Comparison of ENCODE assay signal across 1 cellular context in genomic region chr13:60363288-60363687, GRCh38.
TF ChIP-seq lines count a peak whose summit lies in the region.

No MANE protein-coding gene starts in this region.

TF ChIP-seq in H1, 55 proteins besides CTCF, POLR2A, EP300 and RAD21 (continued from another document):
- TF ChIP-seq CTBP2 (IDR thresholded peaks at IDR 0.05; ENCODE audit: borderline replicate concordance, insufficient read depth, insufficient read length, low read length) = no peak
- TF ChIP-seq BCL11A (IDR thresholded peaks at IDR 0.05; ENCODE audit: low read depth in 2 of 2, low read length in 2 of 2) = no peak
- no peak for TF ChIP-seq SAP30 (IDR thresholded peaks at IDR 0.05; ENCODE audit: insufficient read depth, insufficient replicate concordance, low read length)
- no peak for TF ChIP-seq FOSL1 (IDR thresholded peaks at IDR 0.05; ENCODE audit: insufficient read depth, low read depth, low read length)
- TF ChIP-seq JUN (IDR thresholded peaks at IDR 0.05; ENCODE audit: low read depth, low read length) = no peak
